ENCODE assay signal across 1 cellular context in the genomic region with DNA sequence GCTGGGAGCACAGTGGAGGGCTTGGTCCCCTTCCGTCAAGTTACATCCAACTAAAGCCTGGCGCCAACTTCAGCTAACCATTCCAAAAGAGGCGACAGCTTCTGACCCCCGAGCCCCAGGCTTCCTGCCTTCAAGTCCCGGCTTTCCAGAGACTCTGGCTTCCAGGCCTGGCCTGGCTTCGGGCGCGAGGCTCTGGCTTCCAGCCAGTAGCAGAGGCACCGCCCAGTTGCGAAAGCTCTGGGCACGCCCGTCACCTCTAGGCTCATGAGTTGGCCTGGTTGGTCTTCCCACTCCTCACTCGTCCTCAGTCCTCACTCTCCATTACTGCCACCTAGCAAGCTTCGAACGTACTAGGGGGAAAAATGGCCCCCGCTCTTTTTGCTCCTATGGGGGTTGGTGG.
TF ChIP-seq lines count a peak whose summit lies in the region.

No MANE protein-coding gene starts in this region.

TF ChIP-seq in K562, 482 proteins besides CTCF, POLR2A, EP300 and RAD21 (continued from another document):
- TF ChIP-seq, protein P1, sequence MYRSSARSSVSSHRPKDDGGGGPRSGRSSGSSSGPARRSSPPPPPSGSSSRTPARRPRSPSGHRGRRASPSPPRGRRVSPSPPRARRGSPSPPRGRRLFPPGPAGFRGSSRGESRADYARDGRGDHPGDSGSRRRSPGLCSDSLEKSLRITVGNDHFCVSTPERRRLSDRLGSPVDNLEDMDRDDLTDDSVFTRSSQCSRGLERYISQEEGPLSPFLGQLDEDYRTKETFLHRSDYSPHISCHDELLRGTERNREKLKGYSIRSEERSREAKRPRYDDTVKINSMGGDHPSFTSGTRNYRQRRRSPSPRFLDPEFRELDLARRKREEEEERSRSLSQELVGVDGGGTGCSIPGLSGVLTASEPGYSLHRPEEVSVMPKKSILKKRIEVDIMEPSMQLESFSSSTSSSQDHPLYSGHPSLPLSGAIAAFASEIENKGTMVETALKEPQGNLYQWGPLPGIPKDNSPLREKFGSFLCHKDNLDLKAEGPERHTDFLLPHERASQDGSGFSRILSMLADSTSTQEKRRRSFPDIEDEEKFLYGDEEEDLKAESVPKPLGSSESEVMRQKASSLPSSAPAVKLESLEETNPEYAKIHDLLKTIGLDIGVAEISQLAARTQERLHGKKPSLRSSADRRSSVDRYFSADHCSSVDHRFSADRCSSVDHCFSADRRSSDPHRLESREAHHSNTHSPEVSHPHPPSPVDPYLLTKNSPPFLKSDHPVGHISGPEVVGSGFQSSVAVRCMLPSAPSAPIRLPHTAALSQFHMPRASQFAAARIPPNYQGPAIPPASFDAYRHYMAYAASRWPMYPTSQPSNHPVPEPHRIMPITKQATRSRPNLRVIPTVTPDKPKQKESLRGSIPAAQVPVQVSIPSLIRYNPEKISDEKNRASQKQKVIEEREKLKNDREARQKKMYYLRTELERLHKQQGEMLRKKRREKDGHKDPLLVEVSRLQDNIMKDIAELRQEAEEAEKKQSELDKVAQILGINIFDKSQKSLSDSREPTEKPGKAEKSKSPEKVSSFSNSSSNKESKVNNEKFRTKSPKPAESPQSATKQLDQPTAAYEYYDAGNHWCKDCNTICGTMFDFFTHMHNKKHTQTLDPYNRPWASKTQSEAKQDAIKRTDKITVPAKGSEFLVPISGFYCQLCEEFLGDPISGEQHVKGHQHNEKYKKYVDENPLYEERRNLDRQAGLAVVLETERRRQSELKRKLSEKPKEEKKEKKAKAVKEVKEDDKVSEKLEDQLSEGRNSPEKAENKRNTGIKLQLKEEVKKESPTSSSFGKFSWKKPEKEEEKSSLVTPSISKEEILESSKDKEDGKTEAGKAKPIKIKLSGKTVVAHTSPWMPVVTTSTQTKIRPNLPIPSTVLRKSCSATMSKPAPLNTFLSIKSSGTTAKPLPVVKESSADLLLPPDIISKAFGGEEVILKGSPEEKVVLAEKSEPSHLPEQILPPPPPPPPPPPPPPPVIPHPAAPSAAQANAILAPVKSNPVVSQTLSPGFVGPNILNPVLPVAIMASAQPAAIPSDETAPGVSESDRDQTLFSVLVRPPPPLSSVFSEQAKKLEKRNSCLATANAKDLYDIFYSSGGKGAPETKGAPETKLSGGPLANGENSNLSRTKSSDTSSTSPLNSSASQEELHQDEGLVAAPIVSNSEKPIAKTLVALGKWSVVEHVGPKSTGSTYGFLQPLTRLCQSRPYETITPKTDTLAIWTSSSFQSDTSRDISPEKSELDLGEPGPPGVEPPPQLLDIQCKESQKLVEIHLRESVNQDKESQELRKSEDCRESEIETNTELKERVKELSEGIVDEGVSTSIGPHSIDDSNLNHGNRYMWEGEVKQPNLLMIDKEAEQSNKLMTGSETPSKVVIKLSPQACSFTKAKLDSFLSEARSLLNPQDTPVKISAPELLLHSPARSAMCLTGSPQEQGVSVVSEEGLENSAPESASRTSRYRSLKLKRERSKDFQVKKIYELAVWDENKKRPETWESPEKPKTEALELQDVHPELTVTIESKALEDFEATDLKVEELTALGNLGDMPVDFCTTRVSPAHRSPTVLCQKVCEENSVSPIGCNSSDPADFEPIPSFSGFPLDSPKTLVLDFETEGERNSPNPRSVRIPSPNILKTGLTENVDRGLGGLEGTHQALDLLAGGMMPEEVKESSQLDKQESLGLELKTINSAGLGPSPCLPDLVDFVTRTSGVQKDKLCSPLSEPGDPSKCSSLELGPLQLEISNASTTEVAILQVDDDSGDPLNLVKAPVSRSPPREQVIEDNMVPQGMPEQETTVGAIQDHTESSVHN (IDR thresholded peaks at IDR 0.05; ENCODE audit: borderline replicate concordance in 1 of 2, low read depth in 1 of 2) = no peak
- peak; percentile 27; the same call in 1 of the 2 replicates for TF ChIP-seq MYC (IDR thresholded peaks at IDR 0.05; ENCODE audit: low read depth, low read length)
- no peak for TF ChIP-seq MYC (CRISPR knock-in tag; IDR thresholded peaks at IDR 0.05; ENCODE audit: borderline replicate concordance, low read depth)
- 0 out of 4 replicates have a peak, but pooled peaks of 1 of the 2 experiments have one; percentile 20 for TF ChIP-seq NRF1 (conservative IDR thresholded peaks at IDR 0.05 in 1 of 2, IDR thresholded peaks at IDR 0.05 in 1 of 2)
- TF ChIP-seq ATF7 (IDR thresholded peaks at IDR 0.05) = peak; percentile 18; the same call in 1 of the 2 replicates
- 0 out of 2 replicates have a peak, but pooled peaks have one; percentile 47 for TF ChIP-seq TAF15 (IDR thresholded peaks at IDR 0.05; ENCODE audit: low read depth, low read length)
- TF ChIP-seq CEBPB (tag; IDR thresholded peaks at IDR 0.05) = peak; percentile 97
- TF ChIP-seq EHMT2 (IDR thresholded peaks at IDR 0.05) = 0 out of 2 replicates have a peak, but pooled peaks have one; percentile 36
- no peak for TF ChIP-seq SMARCA5 (IDR thresholded peaks at IDR 0.05)
- TF ChIP-seq ZZZ3 (IDR thresholded peaks at IDR 0.05) = no peak
- 0 out of 2 replicates have a peak, but pooled peaks have one; percentile 36 for TF ChIP-seq JUND (IDR thresholded peaks at IDR 0.05; ENCODE audit: borderline replicate concordance, low read depth, low read length)
- no peak for TF ChIP-seq JUND (tag; IDR thresholded peaks at IDR 0.05; ENCODE audit: borderline replicate concordance, low read depth, low read length)
- TF ChIP-seq YY1 (IDR thresholded peaks at IDR 0.05; ENCODE audit: borderline replicate concordance in 1 of 3, control insufficient read depth in 1 of 3, extremely low read depth in 1 of 3, insufficient read depth in 3 of 3, insufficient read length in 1 of 3, insufficient replicate concordance in 2 of 3, low read depth in 1 of 3, low read length in 2 of 3) = peak in 1 of 3 experiments; percentile 27
- 0 out of 4 replicates have a peak, but pooled peaks of 1 of the 2 experiments have one; percentile 26 for TF ChIP-seq RCOR1 (IDR thresholded peaks at IDR 0.05; ENCODE audit: borderline replicate concordance in 1 of 2, low read depth in 2 of 2, low read length in 2 of 2)
- TF ChIP-seq TBP (optimal IDR thresholded peaks at IDR 0.05; ENCODE audit: low read depth, low read length) = peak; percentile 17
- TF ChIP-seq, protein P2, sequence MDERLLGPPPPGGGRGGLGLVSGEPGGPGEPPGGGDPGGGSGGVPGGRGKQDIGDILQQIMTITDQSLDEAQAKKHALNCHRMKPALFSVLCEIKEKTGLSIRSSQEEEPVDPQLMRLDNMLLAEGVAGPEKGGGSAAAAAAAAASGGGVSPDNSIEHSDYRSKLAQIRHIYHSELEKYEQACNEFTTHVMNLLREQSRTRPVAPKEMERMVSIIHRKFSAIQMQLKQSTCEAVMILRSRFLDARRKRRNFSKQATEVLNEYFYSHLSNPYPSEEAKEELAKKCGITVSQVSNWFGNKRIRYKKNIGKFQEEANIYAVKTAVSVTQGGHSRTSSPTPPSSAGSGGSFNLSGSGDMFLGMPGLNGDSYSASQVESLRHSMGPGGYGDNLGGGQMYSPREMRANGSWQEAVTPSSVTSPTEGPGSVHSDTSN (CRISPR knock-in tag; IDR thresholded peaks at IDR 0.05; ENCODE audit: low read depth) = no peak
- TF ChIP-seq, protein P2 (tag; conservative IDR thresholded peaks at IDR 0.05; ENCODE audit: low read depth) = 0 out of 2 replicates have a peak, but pooled peaks have one; percentile 19
- TF ChIP-seq KLF1 (tag; IDR thresholded peaks at IDR 0.05) = peak; percentile 75
- no peak for TF ChIP-seq EZH2 (IDR thresholded peaks at IDR 0.05; ENCODE audit: borderline replicate concordance, low read depth, low read length)
- TF ChIP-seq BCOR (IDR thresholded peaks at IDR 0.05) = no peak
- 0 out of 2 replicates have a peak, but pooled peaks have one; percentile 18 for TF ChIP-seq MTA3 (IDR thresholded peaks at IDR 0.05; ENCODE audit: borderline replicate concordance)
- TF ChIP-seq L3MBTL2 (IDR thresholded peaks at IDR 0.05) = peak; percentile 73
- TF ChIP-seq, protein P3, sequence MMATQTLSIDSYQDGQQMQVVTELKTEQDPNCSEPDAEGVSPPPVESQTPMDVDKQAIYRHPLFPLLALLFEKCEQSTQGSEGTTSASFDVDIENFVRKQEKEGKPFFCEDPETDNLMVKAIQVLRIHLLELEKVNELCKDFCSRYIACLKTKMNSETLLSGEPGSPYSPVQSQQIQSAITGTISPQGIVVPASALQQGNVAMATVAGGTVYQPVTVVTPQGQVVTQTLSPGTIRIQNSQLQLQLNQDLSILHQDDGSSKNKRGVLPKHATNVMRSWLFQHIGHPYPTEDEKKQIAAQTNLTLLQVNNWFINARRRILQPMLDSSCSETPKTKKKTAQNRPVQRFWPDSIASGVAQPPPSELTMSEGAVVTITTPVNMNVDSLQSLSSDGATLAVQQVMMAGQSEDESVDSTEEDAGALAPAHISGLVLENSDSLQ (IDR thresholded peaks at IDR 0.05) = peak; percentile 69
- TF ChIP-seq, protein P4, sequence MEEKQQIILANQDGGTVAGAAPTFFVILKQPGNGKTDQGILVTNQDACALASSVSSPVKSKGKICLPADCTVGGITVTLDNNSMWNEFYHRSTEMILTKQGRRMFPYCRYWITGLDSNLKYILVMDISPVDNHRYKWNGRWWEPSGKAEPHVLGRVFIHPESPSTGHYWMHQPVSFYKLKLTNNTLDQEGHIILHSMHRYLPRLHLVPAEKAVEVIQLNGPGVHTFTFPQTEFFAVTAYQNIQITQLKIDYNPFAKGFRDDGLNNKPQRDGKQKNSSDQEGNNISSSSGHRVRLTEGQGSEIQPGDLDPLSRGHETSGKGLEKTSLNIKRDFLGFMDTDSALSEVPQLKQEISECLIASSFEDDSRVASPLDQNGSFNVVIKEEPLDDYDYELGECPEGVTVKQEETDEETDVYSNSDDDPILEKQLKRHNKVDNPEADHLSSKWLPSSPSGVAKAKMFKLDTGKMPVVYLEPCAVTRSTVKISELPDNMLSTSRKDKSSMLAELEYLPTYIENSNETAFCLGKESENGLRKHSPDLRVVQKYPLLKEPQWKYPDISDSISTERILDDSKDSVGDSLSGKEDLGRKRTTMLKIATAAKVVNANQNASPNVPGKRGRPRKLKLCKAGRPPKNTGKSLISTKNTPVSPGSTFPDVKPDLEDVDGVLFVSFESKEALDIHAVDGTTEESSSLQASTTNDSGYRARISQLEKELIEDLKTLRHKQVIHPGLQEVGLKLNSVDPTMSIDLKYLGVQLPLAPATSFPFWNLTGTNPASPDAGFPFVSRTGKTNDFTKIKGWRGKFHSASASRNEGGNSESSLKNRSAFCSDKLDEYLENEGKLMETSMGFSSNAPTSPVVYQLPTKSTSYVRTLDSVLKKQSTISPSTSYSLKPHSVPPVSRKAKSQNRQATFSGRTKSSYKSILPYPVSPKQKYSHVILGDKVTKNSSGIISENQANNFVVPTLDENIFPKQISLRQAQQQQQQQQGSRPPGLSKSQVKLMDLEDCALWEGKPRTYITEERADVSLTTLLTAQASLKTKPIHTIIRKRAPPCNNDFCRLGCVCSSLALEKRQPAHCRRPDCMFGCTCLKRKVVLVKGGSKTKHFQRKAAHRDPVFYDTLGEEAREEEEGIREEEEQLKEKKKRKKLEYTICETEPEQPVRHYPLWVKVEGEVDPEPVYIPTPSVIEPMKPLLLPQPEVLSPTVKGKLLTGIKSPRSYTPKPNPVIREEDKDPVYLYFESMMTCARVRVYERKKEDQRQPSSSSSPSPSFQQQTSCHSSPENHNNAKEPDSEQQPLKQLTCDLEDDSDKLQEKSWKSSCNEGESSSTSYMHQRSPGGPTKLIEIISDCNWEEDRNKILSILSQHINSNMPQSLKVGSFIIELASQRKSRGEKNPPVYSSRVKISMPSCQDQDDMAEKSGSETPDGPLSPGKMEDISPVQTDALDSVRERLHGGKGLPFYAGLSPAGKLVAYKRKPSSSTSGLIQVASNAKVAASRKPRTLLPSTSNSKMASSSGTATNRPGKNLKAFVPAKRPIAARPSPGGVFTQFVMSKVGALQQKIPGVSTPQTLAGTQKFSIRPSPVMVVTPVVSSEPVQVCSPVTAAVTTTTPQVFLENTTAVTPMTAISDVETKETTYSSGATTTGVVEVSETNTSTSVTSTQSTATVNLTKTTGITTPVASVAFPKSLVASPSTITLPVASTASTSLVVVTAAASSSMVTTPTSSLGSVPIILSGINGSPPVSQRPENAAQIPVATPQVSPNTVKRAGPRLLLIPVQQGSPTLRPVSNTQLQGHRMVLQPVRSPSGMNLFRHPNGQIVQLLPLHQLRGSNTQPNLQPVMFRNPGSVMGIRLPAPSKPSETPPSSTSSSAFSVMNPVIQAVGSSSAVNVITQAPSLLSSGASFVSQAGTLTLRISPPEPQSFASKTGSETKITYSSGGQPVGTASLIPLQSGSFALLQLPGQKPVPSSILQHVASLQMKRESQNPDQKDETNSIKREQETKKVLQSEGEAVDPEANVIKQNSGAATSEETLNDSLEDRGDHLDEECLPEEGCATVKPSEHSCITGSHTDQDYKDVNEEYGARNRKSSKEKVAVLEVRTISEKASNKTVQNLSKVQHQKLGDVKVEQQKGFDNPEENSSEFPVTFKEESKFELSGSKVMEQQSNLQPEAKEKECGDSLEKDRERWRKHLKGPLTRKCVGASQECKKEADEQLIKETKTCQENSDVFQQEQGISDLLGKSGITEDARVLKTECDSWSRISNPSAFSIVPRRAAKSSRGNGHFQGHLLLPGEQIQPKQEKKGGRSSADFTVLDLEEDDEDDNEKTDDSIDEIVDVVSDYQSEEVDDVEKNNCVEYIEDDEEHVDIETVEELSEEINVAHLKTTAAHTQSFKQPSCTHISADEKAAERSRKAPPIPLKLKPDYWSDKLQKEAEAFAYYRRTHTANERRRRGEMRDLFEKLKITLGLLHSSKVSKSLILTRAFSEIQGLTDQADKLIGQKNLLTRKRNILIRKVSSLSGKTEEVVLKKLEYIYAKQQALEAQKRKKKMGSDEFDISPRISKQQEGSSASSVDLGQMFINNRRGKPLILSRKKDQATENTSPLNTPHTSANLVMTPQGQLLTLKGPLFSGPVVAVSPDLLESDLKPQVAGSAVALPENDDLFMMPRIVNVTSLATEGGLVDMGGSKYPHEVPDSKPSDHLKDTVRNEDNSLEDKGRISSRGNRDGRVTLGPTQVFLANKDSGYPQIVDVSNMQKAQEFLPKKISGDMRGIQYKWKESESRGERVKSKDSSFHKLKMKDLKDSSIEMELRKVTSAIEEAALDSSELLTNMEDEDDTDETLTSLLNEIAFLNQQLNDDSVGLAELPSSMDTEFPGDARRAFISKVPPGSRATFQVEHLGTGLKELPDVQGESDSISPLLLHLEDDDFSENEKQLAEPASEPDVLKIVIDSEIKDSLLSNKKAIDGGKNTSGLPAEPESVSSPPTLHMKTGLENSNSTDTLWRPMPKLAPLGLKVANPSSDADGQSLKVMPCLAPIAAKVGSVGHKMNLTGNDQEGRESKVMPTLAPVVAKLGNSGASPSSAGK (IDR thresholded peaks at IDR 0.05) = peak; percentile 53
- TF ChIP-seq, protein P5, sequence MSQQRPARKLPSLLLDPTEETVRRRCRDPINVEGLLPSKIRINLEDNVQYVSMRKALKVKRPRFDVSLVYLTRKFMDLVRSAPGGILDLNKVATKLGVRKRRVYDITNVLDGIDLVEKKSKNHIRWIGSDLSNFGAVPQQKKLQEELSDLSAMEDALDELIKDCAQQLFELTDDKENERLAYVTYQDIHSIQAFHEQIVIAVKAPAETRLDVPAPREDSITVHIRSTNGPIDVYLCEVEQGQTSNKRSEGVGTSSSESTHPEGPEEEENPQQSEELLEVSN (IDR thresholded peaks at IDR 0.05; ENCODE audit: borderline replicate concordance in 1 of 2, extremely low read depth in 1 of 2, insufficient read depth in 1 of 2, insufficient read length in 1 of 2, low read depth in 1 of 2, low read length in 1 of 2, poor library complexity in 1 of 2, severe bottlenecking in 1 of 2) = peak in 1 of 2 experiments; percentile 32
